In genomic region chr19:37218592-37218935, GRCh38 we compare ENCODE assay signal across 1 cellular context.
A peak's percentile ranks its signal among the peaks of the same experiment; 100 is the strongest.
TF ChIP-seq lines count a peak whose summit lies in the region.

No MANE protein-coding gene starts in this region.

TF ChIP-seq in K562, 482 proteins besides CTCF, POLR2A, EP300 and RAD21:
- TF ChIP-seq ZNF561 (CRISPR knock-in tag; conservative IDR thresholded peaks at IDR 0.05) (no peak), STAT5A (IDR thresholded peaks at IDR 0.05; ENCODE audit: borderline replicate concordance, low read length) (0 out of 2 replicates have a peak, but pooled peaks have one; percentile 22), CGGBP1 (CRISPR knock-in tag; IDR thresholded peaks at IDR 0.05) (no peak), ZNF184 (CRISPR knock-in tag; IDR thresholded peaks at IDR 0.05) (no peak), HEY1 (CRISPR knock-in tag; IDR thresholded peaks at IDR 0.05; ENCODE audit: borderline replicate concordance) (no peak), ZNF431 (CRISPR knock-in tag; IDR thresholded peaks at IDR 0.05) (no peak), SMARCA4 (IDR thresholded peaks at IDR 0.05) (peak; percentile 57; the same call in 1 of the 2 replicates), TRIM24 (IDR thresholded peaks at IDR 0.05) (no peak; a peak in 1 of 4 replicates), MAX (CRISPR knock-in tag; IDR thresholded peaks at IDR 0.05) (0 out of 2 replicates have a peak, but pooled peaks have one; percentile 4), ZKSCAN8 (CRISPR knock-in tag; IDR thresholded peaks at IDR 0.05) (no peak), KDM1A (IDR thresholded peaks at IDR 0.05) (peak in 1 of 2 experiments; percentile 18; a peak in 1 of 4 replicates), ARNT (IDR thresholded peaks at IDR 0.05) (no peak), RBBP5 (IDR thresholded peaks at IDR 0.05; ENCODE audit: borderline replicate concordance, insufficient read depth, low read length, poor library complexity, severe bottlenecking) (no peak), SMARCE1 (IDR thresholded peaks at IDR 0.05) (no peak), KLF6 (CRISPR knock-in tag; IDR thresholded peaks at IDR 0.05; ENCODE audit: borderline replicate concordance) (no peak), NFATC3 (IDR thresholded peaks at IDR 0.05) (no peak), DPF2 (IDR thresholded peaks at IDR 0.05) (no peak), LARP7 (IDR thresholded peaks at IDR 0.05) (0 out of 2 replicates have a peak, but pooled peaks have one; percentile 11), JUND (IDR thresholded peaks at IDR 0.05; ENCODE audit: borderline replicate concordance, low read depth, low read length) (no peak), JUND (tag; IDR thresholded peaks at IDR 0.05; ENCODE audit: borderline replicate concordance, low read depth, low read length) (0 out of 3 replicates have a peak, but pooled peaks have one; percentile 3), MYNN (IDR thresholded peaks at IDR 0.05) (no peak), MYNN (CRISPR knock-in tag; IDR thresholded peaks at IDR 0.05) (no peak), MTF1 (CRISPR knock-in tag; IDR thresholded peaks at IDR 0.05; ENCODE audit: borderline replicate concordance) (no peak), THAP12 (CRISPR knock-in tag; IDR thresholded peaks at IDR 0.05) (no peak), GABPA (tag; conservative IDR thresholded peaks at IDR 0.05; ENCODE audit: low read depth) (no peak), ZNF695 (CRISPR knock-in tag; IDR thresholded peaks at IDR 0.05) (no peak), SOX6 (IDR thresholded peaks at IDR 0.05) (no peak)
- TF ChIP-seq, protein P1, sequence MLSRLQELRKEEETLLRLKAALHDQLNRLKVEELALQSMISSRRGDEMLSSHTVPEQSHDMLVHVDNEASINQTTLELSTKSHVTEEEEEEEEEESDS (CRISPR knock-in tag; IDR thresholded peaks at IDR 0.05): no peak
- TF ChIP-seq, protein P2, sequence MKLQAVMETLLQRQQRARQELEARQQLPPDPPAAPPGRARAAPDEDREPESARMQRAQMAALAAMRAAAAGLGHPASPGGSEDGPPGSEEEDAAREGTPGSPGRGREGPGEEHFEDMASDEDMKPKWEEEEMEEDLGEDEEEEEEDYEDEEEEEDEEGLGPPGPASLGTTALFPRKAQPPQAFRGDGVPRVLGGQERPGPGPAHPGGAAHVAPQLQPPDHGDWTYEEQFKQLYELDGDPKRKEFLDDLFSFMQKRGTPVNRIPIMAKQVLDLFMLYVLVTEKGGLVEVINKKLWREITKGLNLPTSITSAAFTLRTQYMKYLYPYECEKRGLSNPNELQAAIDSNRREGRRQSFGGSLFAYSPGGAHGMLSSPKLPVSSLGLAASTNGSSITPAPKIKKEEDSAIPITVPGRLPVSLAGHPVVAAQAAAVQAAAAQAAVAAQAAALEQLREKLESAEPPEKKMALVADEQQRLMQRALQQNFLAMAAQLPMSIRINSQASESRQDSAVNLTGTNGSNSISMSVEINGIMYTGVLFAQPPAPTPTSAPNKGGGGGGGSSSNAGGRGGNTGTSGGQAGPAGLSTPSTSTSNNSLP (IDR thresholded peaks at IDR 0.05; ENCODE audit: borderline replicate concordance, low read depth, low read length): no peak
- TF ChIP-seq, protein P3, sequence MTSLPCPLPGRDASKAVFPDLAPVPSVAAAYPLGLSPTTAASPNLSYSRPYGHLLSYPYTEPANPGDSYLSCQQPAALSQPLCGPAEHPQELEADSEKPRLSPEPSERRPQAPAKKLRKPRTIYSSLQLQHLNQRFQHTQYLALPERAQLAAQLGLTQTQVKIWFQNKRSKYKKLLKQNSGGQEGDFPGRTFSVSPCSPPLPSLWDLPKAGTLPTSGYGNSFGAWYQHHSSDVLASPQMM (CRISPR knock-in tag; IDR thresholded peaks at IDR 0.05): no peak
- TF ChIP-seq, protein P4, sequence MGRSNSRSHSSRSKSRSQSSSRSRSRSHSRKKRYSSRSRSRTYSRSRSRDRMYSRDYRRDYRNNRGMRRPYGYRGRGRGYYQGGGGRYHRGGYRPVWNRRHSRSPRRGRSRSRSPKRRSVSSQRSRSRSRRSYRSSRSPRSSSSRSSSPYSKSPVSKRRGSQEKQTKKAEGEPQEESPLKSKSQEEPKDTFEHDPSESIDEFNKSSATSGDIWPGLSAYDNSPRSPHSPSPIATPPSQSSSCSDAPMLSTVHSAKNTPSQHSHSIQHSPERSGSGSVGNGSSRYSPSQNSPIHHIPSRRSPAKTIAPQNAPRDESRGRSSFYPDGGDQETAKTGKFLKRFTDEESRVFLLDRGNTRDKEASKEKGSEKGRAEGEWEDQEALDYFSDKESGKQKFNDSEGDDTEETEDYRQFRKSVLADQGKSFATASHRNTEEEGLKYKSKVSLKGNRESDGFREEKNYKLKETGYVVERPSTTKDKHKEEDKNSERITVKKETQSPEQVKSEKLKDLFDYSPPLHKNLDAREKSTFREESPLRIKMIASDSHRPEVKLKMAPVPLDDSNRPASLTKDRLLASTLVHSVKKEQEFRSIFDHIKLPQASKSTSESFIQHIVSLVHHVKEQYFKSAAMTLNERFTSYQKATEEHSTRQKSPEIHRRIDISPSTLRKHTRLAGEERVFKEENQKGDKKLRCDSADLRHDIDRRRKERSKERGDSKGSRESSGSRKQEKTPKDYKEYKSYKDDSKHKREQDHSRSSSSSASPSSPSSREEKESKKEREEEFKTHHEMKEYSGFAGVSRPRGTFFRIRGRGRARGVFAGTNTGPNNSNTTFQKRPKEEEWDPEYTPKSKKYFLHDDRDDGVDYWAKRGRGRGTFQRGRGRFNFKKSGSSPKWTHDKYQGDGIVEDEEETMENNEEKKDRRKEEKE (IDR thresholded peaks at IDR 0.05; ENCODE audit: borderline replicate concordance in 1 of 2, control insufficient read depth in 1 of 2, low read depth in 2 of 2, low read length in 1 of 2): no peak
- TF ChIP-seq, protein P5, sequence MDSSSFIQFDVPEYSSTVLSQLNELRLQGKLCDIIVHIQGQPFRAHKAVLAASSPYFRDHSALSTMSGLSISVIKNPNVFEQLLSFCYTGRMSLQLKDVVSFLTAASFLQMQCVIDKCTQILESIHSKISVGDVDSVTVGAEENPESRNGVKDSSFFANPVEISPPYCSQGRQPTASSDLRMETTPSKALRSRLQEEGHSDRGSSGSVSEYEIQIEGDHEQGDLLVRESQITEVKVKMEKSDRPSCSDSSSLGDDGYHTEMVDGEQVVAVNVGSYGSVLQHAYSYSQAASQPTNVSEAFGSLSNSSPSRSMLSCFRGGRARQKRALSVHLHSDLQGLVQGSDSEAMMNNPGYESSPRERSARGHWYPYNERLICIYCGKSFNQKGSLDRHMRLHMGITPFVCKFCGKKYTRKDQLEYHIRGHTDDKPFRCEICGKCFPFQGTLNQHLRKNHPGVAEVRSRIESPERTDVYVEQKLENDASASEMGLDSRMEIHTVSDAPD (CRISPR knock-in tag; IDR thresholded peaks at IDR 0.05): no peak
